ENCODE assay signal across 1 cellular context in genomic region chr1:89523597-89524368, GRCh38.
A peak's percentile ranks its signal among the peaks of the same experiment; 100 is the strongest.
TF ChIP-seq lines count a peak whose summit lies in the region.

No MANE protein-coding gene starts in this region.

TF ChIP-seq in GM12878, 131 proteins besides CTCF, POLR2A, EP300 and RAD21 (continued from another document):
- TF ChIP-seq NKRF (conservative IDR thresholded peaks at IDR 0.05), result 0 out of 2 replicates have a peak, but pooled peaks have one; percentile 61
- TF ChIP-seq CREB1 (IDR thresholded peaks at IDR 0.05; ENCODE audit: low read depth), result no peak
- TF ChIP-seq IKZF2 (IDR thresholded peaks at IDR 0.05), result peak in 1 of 2 experiments; percentile 63; a peak in 1 of 4 replicates
- no peak for TF ChIP-seq RB1 (IDR thresholded peaks at IDR 0.05; ENCODE audit: borderline replicate concordance)
- TF ChIP-seq POLR2AphosphoS5 (IDR thresholded peaks at IDR 0.05; ENCODE audit: low read length), result no peak
- TF ChIP-seq BCL3 (IDR thresholded peaks at IDR 0.05; ENCODE audit: borderline replicate concordance, insufficient read depth, low read depth, low read length, poor library complexity, severe bottlenecking), result peak; percentile 47
- peak; percentile 90 for TF ChIP-seq MAX (IDR thresholded peaks at IDR 0.05; ENCODE audit: low read depth, low read length)
- peak; percentile 52; the same call in 1 of the 2 replicates for TF ChIP-seq JUNB (IDR thresholded peaks at IDR 0.05)
- TF ChIP-seq E2F8 (IDR thresholded peaks at IDR 0.05; ENCODE audit: low read depth, partially characterized antibody), result no peak
- TF ChIP-seq ZNF687 (IDR thresholded peaks at IDR 0.05), result peak; percentile 97
- no peak for TF ChIP-seq PAX5 (IDR thresholded peaks at IDR 0.05; ENCODE audit: borderline replicate concordance, low read depth, low read length)
- no peak for TF ChIP-seq RAD51 (IDR thresholded peaks at IDR 0.05)
- no peak for TF ChIP-seq SP1 (IDR thresholded peaks at IDR 0.05; ENCODE audit: low read depth, low read length)
- 0 out of 2 replicates have a peak, but pooled peaks have one; percentile 38 for TF ChIP-seq MLLT1 (IDR thresholded peaks at IDR 0.05)
